20 cellular contexts compared by ENCODE assay signal in the genomic region with DNA sequence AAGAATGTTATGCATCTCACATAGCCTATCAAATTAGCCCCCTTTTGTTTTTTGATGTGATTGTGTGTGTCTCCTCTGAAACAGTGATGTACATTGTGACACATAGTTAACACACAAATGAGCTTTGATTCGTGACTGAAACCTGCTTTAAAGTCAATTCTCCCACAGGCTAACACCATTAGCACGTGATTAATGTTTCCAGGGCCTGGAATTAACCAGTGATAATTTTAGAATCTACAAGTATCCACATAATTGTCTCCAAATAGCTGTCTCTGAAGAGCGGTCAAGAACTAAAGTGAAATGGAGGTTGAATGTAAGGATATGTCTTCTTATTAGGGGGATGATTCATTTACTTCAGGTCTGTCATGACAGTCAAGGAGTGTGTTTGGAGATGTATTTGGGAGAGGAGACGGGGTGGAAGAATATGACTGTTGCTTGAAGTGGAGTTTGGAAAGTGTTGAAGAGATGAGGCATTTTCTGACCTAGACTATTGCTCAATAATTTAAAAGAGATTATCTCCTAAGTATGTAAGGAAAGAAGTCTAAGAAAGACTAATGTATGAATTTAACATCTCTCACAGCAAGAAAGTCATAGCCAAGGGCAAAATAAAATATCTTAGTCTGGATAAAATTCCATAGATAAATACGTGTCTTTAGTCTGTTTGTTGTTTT. TPM values are rescaled to one million over a fixed set of nuclear protein-coding genes. Genes with fewer than 3 reads are reported as not detected.
DNase-seq lines count a peak whose midpoint lies in the region; ATAC-seq and TF ChIP-seq lines count a peak whose summit lies in the region.
"Had no signal": no experiment of that assay in that cellular context is flagged by ENCODE, and none has a peak within 500 bp of the region (broad histone marks: within the 10 kb centered on the region; RNA-seq: fewer than 3 reads in every experiment).

No MANE protein-coding gene starts in this region.

- no peak overlapping the region for H2AK9ac ChIP-seq in IMR-90 (replicated peaks; ENCODE audit: low read depth, low read length, poor library complexity)

- TF ChIP-seq CTCF in IMR-90 (conservative IDR thresholded peaks at IDR 0.05; ENCODE audit: low read depth, low read length), result no peak
- TF ChIP-seq CTCF in thyroid gland (IDR thresholded peaks at IDR 0.05), result no peak

- no peak for TF ChIP-seq RAD21 in IMR-90 (IDR thresholded peaks at IDR 0.05; ENCODE audit: low read length)

- TF ChIP-seq POLR2A in IMR-90 (IDR thresholded peaks at IDR 0.05; ENCODE audit: low read depth, low read length), result no peak
- TF ChIP-seq POLR2A in thyroid gland (IDR thresholded peaks at IDR 0.05), result no peak

- H3K9me3 ChIP-seq in HUES48 (ENCODE audit: control insufficient read depth, insufficient read depth, low read length) (no peaks in the 10 kb centered on the region), IMR-90 (ENCODE audit: control insufficient read depth, insufficient read depth, low read length) (no peaks in the 10 kb centered on the region), adipocyte (ENCODE audit: control insufficient read depth, low read length) (no peaks in the 10 kb centered on the region), thyroid gland (no peaks in the 10 kb centered on the region)
- H3K9me3 ChIP-seq: BE2C, MG63, SJCRH30 had no signal

- no peak overlapping the region for H2BK20ac ChIP-seq in IMR-90 (ENCODE audit: low read depth, low read length)

- H3K4ac ChIP-seq in IMR-90 (ENCODE audit: low read depth, low read length) (no peak overlapping the region), mesendoderm (ENCODE audit: low read depth, low read length) (no peak overlapping the region)

- H2AFZ ChIP-seq in IMR-90 (replicated peaks; ENCODE audit: low read length, poor library complexity), result no peak overlapping the region
- H2AFZ ChIP-seq: GM23248 had no signal

- H3K14ac ChIP-seq in IMR-90 (replicated peaks; ENCODE audit: low read depth, low read length), result no peak overlapping the region

- in situ Hi-C loops in IMR-90 (cut with MboI; ENCODE audit: low sequenced_read_pairs), result no loop called here

- no peak overlapping the region for H2BK15ac ChIP-seq in IMR-90 (ENCODE audit: low read depth, low read length)
- H2BK15ac ChIP-seq in mesendoderm (replicated peaks; ENCODE audit: low read depth), result peak overlapping the region; percentile 2

- no CpG with 5 or more reads among the region's 5 CpGs for WGBS in IMR-90 (ENCODE audit: extremely low coverage in 2 of 2, insufficient read length in 1 of 2), 2 experiments
- no CpG with 5 or more reads among the region's 5 CpGs for WGBS in mesendoderm (ENCODE audit: extremely low coverage, insufficient coverage, low lambda C conversion rate)
- WGBS in thyroid gland, 2 donors, result 83 to 87% methylated on average over 5 of the region's 5 CpGs

- H3K79me1 ChIP-seq in IMR-90 (ENCODE audit: low read depth in 1 of 2, low read length in 2 of 2) (no peaks in the 10 kb centered on the region), mesendoderm (ENCODE audit: low read length) (no peaks in the 10 kb centered on the region)

- CTCF ChIA-PET in IMR-90 (lab: Yijun Ruan, JAX), result no interaction called here

- H4K91ac ChIP-seq in IMR-90 (ENCODE audit: insufficient read depth, low read depth, low read length), result no peak overlapping the region

- H3K27me3 ChIP-seq in HUES48 (ENCODE audit: control insufficient read depth, insufficient read depth, low read length), result no peaks in the 10 kb centered on the region; the same call in 1 of the 2 replicates
- H3K27me3 ChIP-seq in IMR-90 (ENCODE audit: control insufficient read depth, insufficient read depth, low read length), result peaks cover 3% of the 10 kb centered on the region
- H3K27me3 ChIP-seq in adipocyte (replicated peaks; ENCODE audit: control insufficient read depth, insufficient read depth, low read length), result no peaks in the 10 kb centered on the region
- no peaks in the 10 kb centered on the region for H3K27me3 ChIP-seq in mesendoderm (ENCODE audit: insufficient read depth, low read length, poor library complexity)
- H3K27me3 ChIP-seq in thyroid gland, result no peaks in the 10 kb centered on the region
- H3K27me3 ChIP-seq: BE2C, MG63 had no signal

- H4K5ac ChIP-seq in IMR-90 (ENCODE audit: low read depth, low read length) (no peak overlapping the region), mesendoderm (ENCODE audit: low read length) (no peak overlapping the region)

- H3K4me3 ChIP-seq in HUES48 (ENCODE audit: low read depth, low read length) (no peak overlapping the region), IMR-90 (ENCODE audit: insufficient read depth, low read depth, low read length) (no peak overlapping the region), adipocyte (ENCODE audit: low read length) (no peak overlapping the region), mesendoderm (ENCODE audit: low read length) (no peak overlapping the region), thyroid gland (replicated peaks in 1 of 3) (no peak overlapping the region)
- H3K4me3 ChIP-seq: GM23248, K562, MG63, SJCRH30 had no signal

- H3K18ac ChIP-seq in IMR-90 (ENCODE audit: low read depth, low read length), result no peak overlapping the region
- H3K18ac ChIP-seq in mesendoderm (ENCODE audit: low read length), result peak overlapping the region; percentile 64

- no peaks in the 10 kb centered on the region for H3K36me3 ChIP-seq in HUES48 (ENCODE audit: control insufficient read depth, insufficient read depth, low read length)
- no peaks in the 10 kb centered on the region for H3K36me3 ChIP-seq in IMR-90 (ENCODE audit: control insufficient read depth, insufficient read depth, low read length)
- H3K36me3 ChIP-seq in adipocyte (ENCODE audit: control insufficient read depth, insufficient read depth, low read length, severe bottlenecking), result no peaks in the 10 kb centered on the region
- H3K36me3 ChIP-seq in mesendoderm (ENCODE audit: control insufficient read depth, insufficient read depth, low read length), result no peaks in the 10 kb centered on the region
- H3K36me3 ChIP-seq in thyroid gland, result no peaks in the 10 kb centered on the region
- H3K36me3 ChIP-seq: BE2C, MG63, SJCRH30 had no signal

- no peak overlapping the region for H4K8ac ChIP-seq in IMR-90 (ENCODE audit: low read depth in 2 of 2, low read length in 2 of 2)
- H4K8ac ChIP-seq in mesendoderm (ENCODE audit: low read depth, low read length), result no peak overlapping the region

- H2AK5ac ChIP-seq in IMR-90 (ENCODE audit: low read depth, low read length) (no peak overlapping the region), mesendoderm (ENCODE audit: low read length) (no peak overlapping the region)

- POLR2A ChIA-PET in IMR-90 (lab: Charles Lee; ENCODE audit: unreplicated experiment), result no interaction called here

- H3K56ac ChIP-seq in IMR-90 (ENCODE audit: extremely low read depth, insufficient read depth, low read length), result no peak overlapping the region
- H3K56ac ChIP-seq in mesendoderm (ENCODE audit: low read length), result peak overlapping the region; percentile 71

- H3K9ac ChIP-seq in HUES48 (ENCODE audit: low read depth, low read length) (no peak overlapping the region), IMR-90 (ENCODE audit: low read depth, low read length) (no peak overlapping the region), adipocyte (ENCODE audit: low read length) (no peak overlapping the region), mesendoderm (ENCODE audit: low read length) (no peak overlapping the region)
- H3K9ac ChIP-seq: GM23248 had no signal

- intact Hi-C loops in IMR-90 (cut with micrococcal nuclease), result no loop called here
- intact Hi-C loops in thyroid gland (cut with DNase I), result no loop called here

- H3K23ac ChIP-seq in IMR-90 (ENCODE audit: low read depth, low read length) (no peak overlapping the region), mesendoderm (ENCODE audit: low read length) (no peak overlapping the region)

- ATAC-seq in IMR-90 (ENCODE audit: low read depth), result peak; percentile 48; the same call in 1 of the 2 replicates
- ATAC-seq in HG03442 (IDR thresholded peaks at IDR 0.05; ENCODE audit: unreplicated experiment), result no peak
- ATAC-seq: K562, Panc1 had no signal

- peaks cover 17% of the 10 kb centered on the region for H3K4me1 ChIP-seq in HUES48 (ENCODE audit: control insufficient read depth, insufficient read depth, low read length)
- no peaks in the 10 kb centered on the region for H3K4me1 ChIP-seq in IMR-90 (ENCODE audit: control insufficient read depth, insufficient read depth, low read length)
- no peaks in the 10 kb centered on the region for H3K4me1 ChIP-seq in adipocyte (ENCODE audit: control insufficient read depth, insufficient read depth, low read length)
- peaks cover 8% of the 10 kb centered on the region for H3K4me1 ChIP-seq in mesendoderm (ENCODE audit: control insufficient read depth, low read depth, low read length)
- no peaks in the 10 kb centered on the region for H3K4me1 ChIP-seq in thyroid gland
- H3K4me1 ChIP-seq: BE2C, SJCRH30 had no signal

- H3K79me2 ChIP-seq in mesendoderm (ENCODE audit: control insufficient read depth, insufficient read depth, low read length), result no peaks in the 10 kb centered on the region

- no peaks in the 10 kb centered on the region for H4K20me1 ChIP-seq in IMR-90 (ENCODE audit: insufficient read depth, low read length)

- H3K4me2 ChIP-seq in IMR-90 (ENCODE audit: low read depth, low read length) (no peak overlapping the region), mesendoderm (ENCODE audit: low read length) (no peak overlapping the region)

- DNase-seq in IMR-90 (no peak), adipocyte (ENCODE audit: low read depth) (peak; percentile 35), mesendoderm (peak; percentile 56), thyroid gland (no peak)
- DNase-seq in activated CD4-positive, alpha-beta T cell treated with anti-CD3 and anti-CD28 coated beads for 1 hour, result no peak
- DNase-seq: BE2C; CD4-positive, CD25-positive, alpha-beta regulatory T cell; DMS79; GM23248; HCEC 1CT; MG63; NCI-H1694 treated with DMSO at 0.1 percent for 48 hours; NCI-H510A; NK-92 treated with Interleukin-12 subunit alpha and Interleukin-12 subunit beta, amount 100 ng/mL, for 24 hours; SJCRH30 had no signal

- H3K9me1 ChIP-seq in IMR-90 (ENCODE audit: insufficient read depth, low read length), result no peaks in the 10 kb centered on the region

- H2BK120ac ChIP-seq in IMR-90 (ENCODE audit: low read depth, low read length), result no peak overlapping the region
- no peak overlapping the region for H2BK120ac ChIP-seq in mesendoderm (ENCODE audit: low read depth, low read length)

- BruUV-seq in IMR-90 (replicated peaks; lab: Mats Ljungman, UMichigan), result no TSS peak

- dilution Hi-C loops in IMR-90 (cut with HindIII; ENCODE audit: low sequenced_read_pairs, unreplicated experiment), result no loop called here

- no peak overlapping the region for H2BK5ac ChIP-seq in IMR-90 (ENCODE audit: low read depth, low read length, poor library complexity, severe bottlenecking)
- H2BK5ac ChIP-seq in mesendoderm (ENCODE audit: low read length), result peak overlapping the region; percentile 81

- H3K27ac ChIP-seq in HUES48 (ENCODE audit: low read depth, low read length) (peak overlapping the region; percentile 88), IMR-90 (ENCODE audit: insufficient read depth, low read length) (no peak overlapping the region), mesendoderm (ENCODE audit: low read depth, low read length) (peak overlapping the region; percentile 56), thyroid gland (no peak overlapping the region)
- H3K27ac ChIP-seq: GM23248, SJCRH30 had no signal

RNA-seq across cellular contexts. Expression of gene RASGEF1B, which starts 13.7 kb away (rescaled TPM):
- total RNA-seq in IMR-90 (2012; rRNA removed) (0.28 and 0.36 TPM in 2 replicates), thyroid gland (10 to 100 TPM in 2 of 4 donors, 1 to 10 TPM in 2; 4.3 to 15.5 (median 10.2) TPM)
- polyA plus RNA-seq in IMR-90 (2012; rRNA removed), result 0.09 TPM in 2 replicates
- polyA plus RNA-seq in IMR-90 (2012; cell fraction: cytosol; rRNA removed), result 0.04 TPM in 1 of 2 replicates, not detected in the other
- polyA plus RNA-seq in IMR-90 (2012; cell fraction: nucleus; rRNA removed; ENCODE audit: low replicate concordance), result 0.05 and 0.10 TPM in 2 replicates
- polyA plus RNA-seq in mesendoderm (2013, experiment 1 of 2), result 20.7 TPM
- polyA plus RNA-seq in mesendoderm (2013, experiment 2 of 2), result 20.8 TPM
- total RNA-seq: GM23248, HT1080 had no signal

Comparison
In these comparisons a context has a peak if more than half of its experiments do, and no peak if none do; other contexts are left out.
1. H3K27ac ChIP-seq: peak in HUES48 (single experiment) and mesendoderm (single experiment); none in IMR-90 (single experiment) and thyroid gland (0 of 3).
2. DNase-seq: peak in adipocyte (single experiment) and mesendoderm (single experiment); none in IMR-90 (single experiment), activated CD4-positive, alpha-beta T cell treated with anti-CD3 and anti-CD28 coated beads for 1 hour (single experiment) and thyroid gland (0 of 2).